8 cellular contexts compared by ENCODE assay signal in genomic region chrX:63560601-63561218, GRCh38.
DNase-seq lines count a peak whose midpoint lies in the region; ATAC-seq and TF ChIP-seq lines count a peak whose summit lies in the region.

No MANE protein-coding gene starts in this region.

- H3K27ac Mint-ChIP-seq in activated CD4-positive, alpha-beta T cell treated with anti-CD3 and anti-CD28 coated beads, Interleukin-2, amount 10 ng/mL, durations not matched to agents 7 days and 5 days, result peak overlapping the region; percentile 87

- peaks cover 11% of the 10 kb centered on the region for H3K36me3 Mint-ChIP-seq in activated CD4-positive, alpha-beta T cell treated with anti-CD3 and anti-CD28 coated beads, Interleukin-2, amount 10 ng/mL, durations not matched to agents 7 days and 5 days (ENCODE audit: low read depth)

- TF ChIP-seq CTCF in BE2C (IDR thresholded peaks at IDR 0.05; ENCODE audit: low read depth, low read length) (no peak), liver (IDR thresholded peaks at IDR 0.05; ENCODE audit: low read depth, low read length, missing input control) (no peak)

- H3K4me1 ChIP-seq in BE2C (no peaks in the 10 kb centered on the region), liver (ENCODE audit: control insufficient read depth in 4 of 4, insufficient read depth in 4 of 4, low read length in 3 of 4) (peaks cover 2 to 7% (median 3%) of the 10 kb centered on the region in 4 donors)

- ATAC-seq in HG03432 (IDR thresholded peaks at IDR 0.05; ENCODE audit: unreplicated experiment), result peak; percentile 100

- WGBS in liver, result under 1% methylated on average over 20 of the region's 20 CpGs

- DNase-seq in BE2C (peak; percentile 68), NCI-H510A (lab: John Stamatoyannopoulos, UW) (peak; percentile 34), dermis microvascular lymphatic vessel endothelial cell (ENCODE audit: low read depth in 2 of 2) (peak; percentile 73 to 81)
- peak; percentile 67 for DNase-seq in activated CD4-positive, alpha-beta T cell treated with anti-CD3 and anti-CD28 coated beads, Interleukin-2, amount 10 ng/mL, durations not matched to agents 7 days and 5 days
- peak; percentile 41 for DNase-seq in stimulated activated CD4-positive, alpha-beta T cell treated with anti-CD3 and anti-CD28 coated beads, Interleukin-4, amount 100 ng/mL, for 1 hour

- CTCF ChIA-PET in activated CD4-positive, alpha-beta T cell treated with anti-CD3 and anti-CD28 coated beads, Interleukin-2, amount 10 ng/mL, durations not matched to agents 7 days and 5 days (lab: Charles Lee), result no interaction called here

- H3K9me3 Mint-ChIP-seq in activated CD4-positive, alpha-beta T cell treated with anti-CD3 and anti-CD28 coated beads, Interleukin-2, amount 10 ng/mL, durations not matched to agents 7 days and 5 days, result no peaks in the 10 kb centered on the region

- H3K9me3 ChIP-seq in BE2C (no peaks in the 10 kb centered on the region), liver (ENCODE audit: control insufficient read depth in 4 of 4, low read length in 3 of 4) (peaks cover 0 to 4% (median 0%) of the 10 kb centered on the region in 4 donors)

- TF ChIP-seq POLR2A in GM19193 (IDR thresholded peaks at IDR 0.05; ENCODE audit: extremely low read depth, insufficient read depth, insufficient read length), result peak; percentile 42

- H3K4me3 ChIP-seq in BE2C (ENCODE audit: low read depth, low read length) (peak overlapping the region; percentile 82), liver (ENCODE audit: low read depth in 1 of 3, low read length in 3 of 3) (peak overlapping the region; percentile 65 to 97 (median 77))

- peak overlapping the region; percentile 3 to 74 for H3K27ac ChIP-seq in liver (ENCODE audit: low read depth in 1 of 2, low read length in 2 of 2)

- H3K36me3 ChIP-seq in BE2C (no peaks in the 10 kb centered on the region), liver (ENCODE audit: control insufficient read depth in 4 of 4, insufficient read depth in 3 of 4, low read depth in 1 of 4, low read length in 3 of 4) (no peaks in the 10 kb centered on the region)

- H3K27me3 Mint-ChIP-seq in activated CD4-positive, alpha-beta T cell treated with anti-CD3 and anti-CD28 coated beads, Interleukin-2, amount 10 ng/mL, durations not matched to agents 7 days and 5 days, result no peaks in the 10 kb centered on the region

- peak in 1 of 2 donors; percentile 27 for TF ChIP-seq RAD21 in liver (IDR thresholded peaks at IDR 0.05)

- no peaks in the 10 kb centered on the region for H3K27me3 ChIP-seq in BE2C
- H3K27me3 ChIP-seq in liver (ENCODE audit: control insufficient read depth in 4 of 4, insufficient read depth in 4 of 4, low read length in 3 of 4), result no peaks in the 10 kb centered on the region

- POLR2A ChIA-PET in activated CD4-positive, alpha-beta T cell treated with anti-CD3 and anti-CD28 coated beads, Interleukin-2, amount 10 ng/mL, durations not matched to agents 7 days and 5 days (lab: Charles Lee), result no interaction called here

- peak overlapping the region; percentile 98 for H3K4me3 Mint-ChIP-seq in activated CD4-positive, alpha-beta T cell treated with anti-CD3 and anti-CD28 coated beads, Interleukin-2, amount 10 ng/mL, durations not matched to agents 7 days and 5 days

- peaks cover 15% of the 10 kb centered on the region for H3K4me1 Mint-ChIP-seq in activated CD4-positive, alpha-beta T cell treated with anti-CD3 and anti-CD28 coated beads, Interleukin-2, amount 10 ng/mL, durations not matched to agents 7 days and 5 days

- H3K9ac ChIP-seq in liver (ENCODE audit: low read depth in 1 of 2, low read length in 2 of 2), result peak overlapping the region; percentile 0 to 66

TF ChIP-seq in liver, 16 proteins besides CTCF, POLR2A, EP300 and RAD21:
- TF ChIP-seq ZBTB33 (IDR thresholded peaks at IDR 0.05) (peak; percentile 40), SP1 (IDR thresholded peaks at IDR 0.05) (no peak), ATF3 (IDR thresholded peaks at IDR 0.05) (no peak), NR2F2 (IDR thresholded peaks at IDR 0.05) (no peak), YY1 (IDR thresholded peaks at IDR 0.05) (peak; percentile 63), FOXA2 (IDR thresholded peaks at IDR 0.05) (no peak), HNF4G (IDR thresholded peaks at IDR 0.05) (no peak), FOXA1 (IDR thresholded peaks at IDR 0.05) (no peak), GABPA (IDR thresholded peaks at IDR 0.05 in 1 of 2, conservative IDR thresholded peaks at IDR 0.05 in 1 of 2) (peak; percentile 65 to 90), HNF4A (conservative IDR thresholded peaks at IDR 0.05) (no peak), RXRA (IDR thresholded peaks at IDR 0.05) (peak in 1 of 2 donors; percentile 5), TAF1 (conservative IDR thresholded peaks at IDR 0.05) (peak; percentile 33), REST (IDR thresholded peaks at IDR 0.05) (no peak), EGR1 (IDR thresholded peaks at IDR 0.05; ENCODE audit: low read depth in 2 of 2) (peak in 1 of 2 donors; percentile 13), MAX (IDR thresholded peaks at IDR 0.05) (no peak)

Comparison
In these comparisons a context has a peak if more than half of its experiments do, and no peak if none do; other contexts are left out.
1. Peak in every context shown above with its lines: DNase-seq, ATAC-seq, H3K4me3 ChIP-seq and H3K27ac ChIP-seq.